ENCODE assay signal across 1 cellular context in genomic region chr6:28880894-28881780, GRCh38.
TF ChIP-seq lines count a peak whose summit lies in the region.

No MANE protein-coding gene starts in this region.

TF ChIP-seq in K562, 482 proteins besides CTCF, POLR2A, EP300 and RAD21 (continued from another document and continues in another):
- 0 out of 2 replicates have a peak, but pooled peaks have one; percentile 51 for TF ChIP-seq STAT6 (CRISPR knock-in tag; IDR thresholded peaks at IDR 0.05)
- TF ChIP-seq STAT5B (CRISPR knock-in tag; IDR thresholded peaks at IDR 0.05) = no peak
- TF ChIP-seq U2AF1 (optimal IDR thresholded peaks at IDR 0.05; ENCODE audit: low read depth, low read length) = no peak
- no peak for TF ChIP-seq ZNF668 (CRISPR knock-in tag; IDR thresholded peaks at IDR 0.05)
- TF ChIP-seq PATZ1 (CRISPR knock-in tag; IDR thresholded peaks at IDR 0.05; ENCODE audit: borderline replicate concordance) = no peak
- TF ChIP-seq RBM39 (optimal IDR thresholded peaks at IDR 0.05; ENCODE audit: low read depth, low read length) = no peak
- peak; percentile 58 for TF ChIP-seq SOX6 (IDR thresholded peaks at IDR 0.05)
- peak; percentile 67 to 81 for TF ChIP-seq AFF1 (IDR thresholded peaks at IDR 0.05; ENCODE audit: low read depth in 1 of 2, partially characterized antibody in 2 of 2)
- 0 out of 2 replicates have a peak, but pooled peaks have one; percentile 38 for TF ChIP-seq CREB3 (tag; conservative IDR thresholded peaks at IDR 0.05; ENCODE audit: low read depth)
- no peak for TF ChIP-seq RREB1 (CRISPR knock-in tag; IDR thresholded peaks at IDR 0.05)
- TF ChIP-seq ZNF511 (CRISPR knock-in tag; IDR thresholded peaks at IDR 0.05) = no peak
- TF ChIP-seq NFIC (IDR thresholded peaks at IDR 0.05) = peak; percentile 80
- 0 out of 2 replicates have a peak, but pooled peaks have one; percentile 45 for TF ChIP-seq CHCHD3 (CRISPR knock-in tag; IDR thresholded peaks at IDR 0.05)
- 0 out of 2 replicates have a peak, but pooled peaks have one; percentile 15 for TF ChIP-seq HMBOX1 (IDR thresholded peaks at IDR 0.05)
- no peak for TF ChIP-seq ZNF347 (CRISPR knock-in tag; IDR thresholded peaks at IDR 0.05; ENCODE audit: low read depth)
- TF ChIP-seq POLR2AphosphoS5 (IDR thresholded peaks at IDR 0.05; ENCODE audit: control insufficient read depth, insufficient read depth, low read depth, low read length) = no peak
- no peak for TF ChIP-seq PRPF4 (IDR thresholded peaks at IDR 0.05; ENCODE audit: insufficient read depth, low read depth, low read length, poor library complexity, severe bottlenecking)
- no peak for TF ChIP-seq ZNF354B (CRISPR knock-in tag; IDR thresholded peaks at IDR 0.05)
- TF ChIP-seq NR2F6 (CRISPR knock-in tag; IDR thresholded peaks at IDR 0.05) = no peak
- TF ChIP-seq ZNF717 (CRISPR knock-in tag; IDR thresholded peaks at IDR 0.05) = no peak
- no peak for TF ChIP-seq E2F8 (IDR thresholded peaks at IDR 0.05; ENCODE audit: low read depth, partially characterized antibody)
- TF ChIP-seq ZNF146 (CRISPR knock-in tag; IDR thresholded peaks at IDR 0.05; ENCODE audit: unreplicated experiment) = no peak
- peak; percentile 96 for TF ChIP-seq BRD4 (IDR thresholded peaks at IDR 0.05)
- no peak for TF ChIP-seq KAT2B (IDR thresholded peaks at IDR 0.05; ENCODE audit: low read depth, low read length)
- 0 out of 2 replicates have a peak, but pooled peaks have one; percentile 24 for TF ChIP-seq STAT5A (IDR thresholded peaks at IDR 0.05; ENCODE audit: borderline replicate concordance, low read length)
- no peak; the same call in 1 of the 2 replicates for TF ChIP-seq JUND (IDR thresholded peaks at IDR 0.05; ENCODE audit: borderline replicate concordance, low read depth, low read length)
- TF ChIP-seq JUND (tag; IDR thresholded peaks at IDR 0.05; ENCODE audit: borderline replicate concordance, low read depth, low read length) = peak; percentile 41; the same call in 1 of the 3 replicates
- no peak for TF ChIP-seq SETDB1 (IDR thresholded peaks at IDR 0.05; ENCODE audit: low read length)
- no peak for TF ChIP-seq ZNF174 (CRISPR knock-in tag; IDR thresholded peaks at IDR 0.05)
- no peak for TF ChIP-seq ZNF561 (CRISPR knock-in tag; conservative IDR thresholded peaks at IDR 0.05)
- TF ChIP-seq ELK3 (CRISPR knock-in tag; IDR thresholded peaks at IDR 0.05) = no peak
